ENCODE assay signal across 8 cellular contexts in genomic region chr1:165144757-165145397, GRCh38.
DNase-seq lines count a peak whose midpoint lies in the region; ATAC-seq, FAIRE-seq and TF ChIP-seq lines count a peak whose summit lies in the region.

No MANE protein-coding gene starts in this region.

- H4K20me1 ChIP-seq in OCI-LY3 (ENCODE audit: insufficient read depth, low read length), result no peaks in the 10 kb centered on the region

- H3K4me2 ChIP-seq in OCI-LY3 (ENCODE audit: low read length), result no peak overlapping the region

- no peaks in the 10 kb centered on the region for H3K4me1 Mint-ChIP-seq in brain

- peaks cover 39% of the 10 kb centered on the region for H3K27me3 ChIP-seq in OCI-LY3 (ENCODE audit: low read depth, low read length)

- no peak overlapping the region for H3K4me3 Mint-ChIP-seq in brain

- H3K79me2 ChIP-seq in OCI-LY3 (ENCODE audit: low read length), result no peaks in the 10 kb centered on the region

- H3K9me3 ChIP-seq in OCI-LY3 (ENCODE audit: insufficient read depth, low read length), result no peaks in the 10 kb centered on the region
- no peaks in the 10 kb centered on the region for H3K9me3 ChIP-seq in kidney (ENCODE audit: control insufficient read depth in 1 of 2, low read length in 2 of 2)

- H3K27ac ChIP-seq in OCI-LY3 (ENCODE audit: low read length) (no peak overlapping the region), kidney (ENCODE audit: low read depth in 2 of 2, low read length in 2 of 2) (no peak overlapping the region)

- ATAC-seq in GM18909 (IDR thresholded peaks at IDR 0.05; ENCODE audit: poor library complexity, unreplicated experiment), result peak; percentile 68

- H3K9ac ChIP-seq in OCI-LY3 (ENCODE audit: low read length) (no peak overlapping the region), kidney (ENCODE audit: low read length in 2 of 2) (no peak overlapping the region)

- 0 out of 2 replicates have a peak overlapping the region, but pooled peaks have one; percentile 20 for H2AFZ ChIP-seq in OCI-LY3 (ENCODE audit: low read depth, low read length)

- DNase-seq in COR-L47 (lab: John Stamatoyannopoulos, UW), result peak; percentile 47
- peak; percentile 69 for DNase-seq in HT-29 (ENCODE audit: low spot score)
- DNase-seq in kidney, result no peak
- peak; percentile 7 to 10 for DNase-seq in stimulated activated CD4-positive, alpha-beta T cell treated with anti-CD3 and anti-CD28 coated beads, Interleukin-4, amount 100 ng/mL, for 4 hours
- DNase-seq in NK-92 treated with Interleukin-12 subunit alpha and Interleukin-12 subunit beta, amount 100 ng/mL, for 24 hours (lab: John Stamatoyannopoulos, UW), result no peak

- no peaks in the 10 kb centered on the region for H3K4me1 ChIP-seq in OCI-LY3 (ENCODE audit: low read length)
- no peaks in the 10 kb centered on the region for H3K4me1 ChIP-seq in kidney (ENCODE audit: control insufficient read depth in 1 of 2, insufficient read depth in 1 of 2, low read depth in 1 of 2, low read length in 2 of 2)

- H3K9me3 Mint-ChIP-seq in brain, result peaks cover 0 to 3% (median 0%) of the 10 kb centered on the region in 5 experiments

- H3K4me3 ChIP-seq in OCI-LY3 (ENCODE audit: low read length) (no peak overlapping the region), kidney (ENCODE audit: low read length in 2 of 2) (no peak overlapping the region)

- peak overlapping the region in 1 of 5 experiments; percentile 11 for H3K27ac Mint-ChIP-seq in brain

- TF ChIP-seq CTCF in OCI-LY3 (IDR thresholded peaks at IDR 0.05; ENCODE audit: low read depth, low read length) (peak; percentile 92), brain (conservative IDR thresholded peaks at IDR 0.05) (peak; percentile 85 to 88), kidney (IDR thresholded peaks at IDR 0.05; ENCODE audit: borderline replicate concordance, extremely low read depth, insufficient read depth) (peak; percentile 69)

- H3K27me3 Mint-ChIP-seq in brain, result peaks cover 42% of the 10 kb centered on the region

- no peak for FAIRE-seq in kidney (lab: Jason Lieb, UNC)

- intact Hi-C loops in kidney (cut with DNase I), result no loop called here

- H3K36me3 ChIP-seq in OCI-LY3 (replicated peaks; ENCODE audit: low read depth, low read length), result no peaks in the 10 kb centered on the region
- no peaks in the 10 kb centered on the region for H3K36me3 ChIP-seq in kidney (ENCODE audit: control insufficient read depth in 1 of 2, insufficient read depth in 2 of 2, low read length in 2 of 2)

- H3K36me3 Mint-ChIP-seq in brain, result no peaks in the 10 kb centered on the region

Comparison
In these comparisons a context has a peak if more than half of its experiments do, and no peak if none do; other contexts are left out.
1. DNase-seq: peak in COR-L47 (single experiment), HT-29 (single experiment) and stimulated activated CD4-positive, alpha-beta T cell treated with anti-CD3 and anti-CD28 coated beads, Interleukin-4, amount 100 ng/mL, for 4 hours (2 of 2); none in kidney (single experiment) and NK-92 treated with Interleukin-12 subunit alpha and Interleukin-12 subunit beta, amount 100 ng/mL, for 24 hours (single experiment).
2. Peak in every context shown above with its lines, with median percentiles within 50 percentile points of each other: CTCF ChIP-seq.